8 cellular contexts compared by ENCODE assay signal in the genomic region with DNA sequence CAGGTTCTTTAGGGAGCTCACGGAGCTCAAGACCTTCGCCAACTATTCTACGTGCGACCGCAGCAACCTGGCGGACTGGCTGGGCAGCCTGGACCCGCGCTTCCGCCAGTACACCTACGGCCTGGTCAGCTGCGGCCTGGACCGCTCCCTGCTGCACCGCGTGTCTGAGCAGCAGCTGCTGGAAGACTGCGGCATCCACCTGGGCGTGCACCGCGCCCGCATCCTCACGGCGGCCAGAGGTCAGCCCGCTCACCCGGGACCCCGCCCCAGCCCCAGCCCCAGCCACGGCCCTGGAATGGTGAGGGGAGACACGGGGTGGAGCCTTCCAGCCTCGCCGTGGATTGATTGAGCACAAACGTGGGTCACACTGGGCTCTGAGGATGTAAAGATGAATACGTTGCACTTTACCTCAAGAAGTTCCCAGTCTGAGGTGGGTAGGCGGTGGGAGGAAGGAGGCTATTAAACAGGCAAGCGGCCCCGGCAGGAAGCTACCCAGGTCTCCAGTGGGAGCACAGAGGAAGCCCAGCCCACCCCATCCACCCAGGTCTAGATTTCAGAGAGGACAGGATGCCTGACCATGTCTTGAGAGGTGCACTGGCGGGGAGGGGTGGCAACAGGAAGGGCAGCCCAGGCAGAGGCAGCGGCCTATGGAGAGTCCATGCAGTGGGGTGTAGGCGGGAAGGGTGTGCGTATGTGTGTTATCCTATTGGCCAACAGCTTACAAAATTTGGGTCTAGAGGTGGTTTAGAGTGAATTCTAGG. TPM values are rescaled to one million over a fixed set of nuclear protein-coding genes. Genes with fewer than 3 reads are reported as not detected.
DNase-seq lines count a peak whose midpoint lies in the region; ATAC-seq and TF ChIP-seq lines count a peak whose summit lies in the region.

No MANE protein-coding gene starts in this region.

- H3K36me3 ChIP-seq in HUES48 (ENCODE audit: control insufficient read depth, insufficient read depth, low read length) = peaks cover 3% of the 10 kb centered on the region; the same call in 1 of the 2 replicates
- H3K36me3 ChIP-seq in endocrine pancreas (ENCODE audit: control insufficient read depth, insufficient read depth, low read length) = peaks cover 4% of the 10 kb centered on the region
- H3K36me3 ChIP-seq in ovary = no peaks in the 10 kb centered on the region

- H3K4me1 ChIP-seq in HUES48 (ENCODE audit: control insufficient read depth, insufficient read depth, low read length) (no peaks in the 10 kb centered on the region), endocrine pancreas (ENCODE audit: control insufficient read depth, insufficient read depth, low read length) (no peaks in the 10 kb centered on the region), ovary (ENCODE audit: insufficient read depth) (no peaks in the 10 kb centered on the region), foreskin keratinocyte (peaks cover 7% of the 10 kb centered on the region)

- intact Hi-C loops in ovary (cut with DNase I) = no loop called here

- H3K9me3 ChIP-seq in HUES48 (ENCODE audit: control insufficient read depth, insufficient read depth, low read length) = no peaks in the 10 kb centered on the region
- no peaks in the 10 kb centered on the region for H3K9me3 ChIP-seq in endocrine pancreas (ENCODE audit: control insufficient read depth, low read length)
- H3K9me3 ChIP-seq in ovary = no peaks in the 10 kb centered on the region

- 76 to 78% (median 76%) methylated on average over 36 to 37 of the region's 37 CpGs for WGBS in ovary, 3 donors

- no peak for TF ChIP-seq EP300 in ovary (IDR thresholded peaks at IDR 0.05)

- H3K27me3 ChIP-seq in HUES48 (ENCODE audit: control insufficient read depth, insufficient read depth, low read length) (peaks cover 64% of the 10 kb centered on the region), endocrine pancreas (ENCODE audit: control insufficient read depth, insufficient read depth, low read length) (no peaks in the 10 kb centered on the region), ovary (no peaks in the 10 kb centered on the region), foreskin keratinocyte (peaks cover 58% of the 10 kb centered on the region)

- no peak for ATAC-seq in foreskin keratinocyte

- TF ChIP-seq POLR2A in ovary (IDR thresholded peaks at IDR 0.05) = no peak

- TF ChIP-seq CTCF in GM12864 (IDR thresholded peaks at IDR 0.05; ENCODE audit: low read depth, low read length, missing control alignments) = no peak
- no peak for TF ChIP-seq CTCF in ovary (IDR thresholded peaks at IDR 0.05)
- TF ChIP-seq CTCF in foreskin keratinocyte (conservative IDR thresholded peaks at IDR 0.05) = no peak
- no peak for TF ChIP-seq CTCF in GM20000 (IDR thresholded peaks at IDR 0.05; ENCODE audit: extremely low read depth, missing control alignments)

- no peak overlapping the region for H3K27ac ChIP-seq in HUES48 (ENCODE audit: low read depth, low read length)
- H3K27ac ChIP-seq in ovary = no peak overlapping the region
- no peak overlapping the region for H3K27ac ChIP-seq in foreskin keratinocyte

- peak overlapping the region; percentile 67 for H3K4me3 ChIP-seq in GM12864 (ENCODE audit: low read depth, low read length)
- H3K4me3 ChIP-seq in HUES48 (ENCODE audit: low read depth, low read length) = peak overlapping the region; percentile 66
- peak overlapping the region; percentile 19 for H3K4me3 ChIP-seq in endocrine pancreas (ENCODE audit: control insufficient read depth, insufficient read depth, low read length)
- H3K4me3 ChIP-seq in ovary = peak overlapping the region; percentile 20

- no peak overlapping the region for H3K9ac ChIP-seq in HUES48 (ENCODE audit: low read depth, low read length)
- peak overlapping the region; percentile 71 for H3K9ac ChIP-seq in endocrine pancreas (ENCODE audit: control insufficient read depth, insufficient read depth, low read length)

- no peak for DNase-seq in GM12864 (ENCODE audit: low read depth)
- DNase-seq in ovary = peak in 1 of 5 donors; percentile 28
- no peak for DNase-seq in NCI-H82 treated with DMSO at 0.1 percent for 48 hours (lab: John Stamatoyannopoulos, UW; ENCODE audit: unreplicated experiment)
- no peak for DNase-seq in NK-92 treated with Interleukin-12 subunit alpha and Interleukin-12 subunit beta, amount 100 ng/mL, for 24 hours (lab: John Stamatoyannopoulos, UW)
- no peak for DNase-seq in foreskin keratinocyte
- no peak for DNase-seq in GM20000 (ENCODE audit: low spot score)

RNA-seq across cellular contexts. Expression of gene SARM1, which starts 13.7 kb away (rescaled TPM):
- 10 to 100 TPM in 6 of 7 donors, 1 to 10 TPM in 1; 7.4 to 21.5 (median 16.5) TPM for total RNA-seq in ovary
- polyA plus RNA-seq in ovary = 10 to 100 TPM in 1 of 2 donors, 1 to 10 TPM in 1; 9.0 to 12.4 TPM
- 0.53 and 0.61 TPM in 2 replicates for total RNA-seq in foreskin keratinocyte
- polyA plus RNA-seq in foreskin keratinocyte = 0.58 and 0.65 TPM in 2 replicates

RNA-seq across cellular contexts. Expression of gene VTN, which starts 15.1 kb away (rescaled TPM):
- total RNA-seq in ovary (1 to 10 TPM in 5 of 7 donors, under 1 TPM in 1, not detected in 1; 0.25 to 5.9 (median 4.1) TPM), foreskin keratinocyte (not detected in 2 replicates)
- polyA plus RNA-seq in ovary (10 to 100 TPM in 1 of 2 donors, 1 to 10 TPM in 1; 1.5 to 20.5 TPM), foreskin keratinocyte (0.03 TPM in 1 of 2 replicates, not detected in the other)

RNA-seq across cellular contexts. Expression of gene SEBOX, which starts 20.2 kb away (rescaled TPM):
- not detected for total RNA-seq in ovary
- polyA plus RNA-seq in ovary = not detected
- not detected in 2 replicates for total RNA-seq in foreskin keratinocyte
- not detected in 2 replicates for polyA plus RNA-seq in foreskin keratinocyte

RNA-seq across cellular contexts. Expression of gene SLC46A1, which starts 20.8 kb away (rescaled TPM):
- total RNA-seq in ovary = 10 to 100 TPM in 5 of 7 donors, 1 to 10 TPM in 2; 5.0 to 13.6 (median 12.2) TPM
- polyA plus RNA-seq in ovary = 10 to 100 TPM in 1 of 2 donors, 1 to 10 TPM in 1; 4.0 to 32.2 TPM
- total RNA-seq in foreskin keratinocyte = 5.5 and 6.8 TPM in 2 replicates
- 4.0 and 4.2 TPM in 2 replicates for polyA plus RNA-seq in foreskin keratinocyte

RNA-seq across cellular contexts. Expression of gene POLDIP2, which starts 27.9 kb away (rescaled TPM):
- 10 to 100 TPM; 37.4 to 82.6 (median 59.6) TPM for total RNA-seq in ovary
- polyA plus RNA-seq in ovary = 100 to 1,000 TPM in 1 of 2 donors, 10 to 100 TPM in 1; 43.4 to 110 TPM
- total RNA-seq in foreskin keratinocyte = 88.7 and 93.1 TPM in 2 replicates
- polyA plus RNA-seq in foreskin keratinocyte = 93.8 and 102 TPM in 2 replicates
